ENCODE assay signal across 8 cellular contexts in genomic region chr18:35973650-35974049, GRCh38.
DNase-seq lines count a peak whose midpoint lies in the region; ATAC-seq, FAIRE-seq and TF ChIP-seq lines count a peak whose summit lies in the region.

No MANE protein-coding gene starts in this region.

- H3K79me2 ChIP-seq in GM12878 (ENCODE audit: control insufficient read depth, insufficient read depth, low read length): peaks cover 23% of the 10 kb centered on the region

- no peak for ATAC-seq in GM12878
- ATAC-seq in HG03460 (IDR thresholded peaks at IDR 0.05; ENCODE audit: unreplicated experiment): no peak
- no peak for ATAC-seq in HG02973 (IDR thresholded peaks at IDR 0.05; ENCODE audit: unreplicated experiment)

- H3K4me2 ChIP-seq in GM12878 (ENCODE audit: control insufficient read depth, insufficient read depth): peak overlapping the region; percentile 64

- H3K36me3 ChIP-seq in HUES6 (ENCODE audit: control insufficient read depth, insufficient read depth, low read length): peaks cover 49% of the 10 kb centered on the region
- H3K36me3 ChIP-seq in GM12878 (ENCODE audit: control insufficient read depth in 2 of 2, insufficient read depth in 2 of 2, low read length in 1 of 2): peaks cover 4 to 23% of the 10 kb centered on the region in 2 experiments
- H3K36me3 ChIP-seq in mucosa of stomach (ENCODE audit: control insufficient read depth, insufficient read depth, low read length): peaks cover 5% of the 10 kb centered on the region

- H3K27ac ChIP-seq in AG04450 (ENCODE audit: low read depth, low read length): no peak overlapping the region
- no peak overlapping the region for H3K27ac ChIP-seq in HUES6 (ENCODE audit: low read depth, low read length)
- no peak overlapping the region for H3K27ac ChIP-seq in GM12878 (ENCODE audit: control insufficient read depth, insufficient read depth)

- H3K4me1 ChIP-seq in HUES6 (ENCODE audit: control insufficient read depth, insufficient read depth, low read length) (peaks cover 8% of the 10 kb centered on the region), GM12878 (ENCODE audit: control insufficient read depth, insufficient read depth, low read length) (peaks cover 17% of the 10 kb centered on the region), mucosa of stomach (ENCODE audit: control insufficient read depth, insufficient read depth, low read length) (peaks cover 21% of the 10 kb centered on the region)

- H4K20me1 ChIP-seq in GM12878 (ENCODE audit: control insufficient read depth, insufficient read depth): no peaks in the 10 kb centered on the region

- in situ Hi-C loops in GM12878 (cut with MboI): loop anchor here (10.0 kb wide), 1 partner anchor 389 kb away; the partner anchor contains the start of gene GALNT1

- 98% methylated on average over 12 of the region's 12 CpGs for WGBS in GM12878 (ENCODE audit: insufficient coverage, insufficient replicate concordance, low lambda C conversion rate, missing lambda C conversion rate)

- H3K27me3 ChIP-seq in AG04450 (ENCODE audit: control insufficient read depth, insufficient read depth, low read length) (no peaks in the 10 kb centered on the region), HUES6 (ENCODE audit: control insufficient read depth, insufficient read depth, low read length) (no peaks in the 10 kb centered on the region), GM12878 (replicated peaks in 1 of 2; ENCODE audit: control insufficient read depth in 2 of 2, insufficient read depth in 2 of 2, low read length in 1 of 2) (no peaks in the 10 kb centered on the region), mucosa of stomach (ENCODE audit: control insufficient read depth, insufficient read depth, low read length) (no peaks in the 10 kb centered on the region)

- no peak for TF ChIP-seq RAD21 in GM12878 (IDR thresholded peaks at IDR 0.05; ENCODE audit: insufficient read depth, low read depth, low read length)

- no peaks in the 10 kb centered on the region; the same call in 1 of the 2 replicates for H3K9me3 ChIP-seq in AG04450 (ENCODE audit: control insufficient read depth, insufficient read depth, low read length)
- H3K9me3 ChIP-seq in HUES6 (ENCODE audit: control insufficient read depth, insufficient read depth, low read depth, low read length): 0 out of 2 replicates have a peak, but pooled peaks cover 2% of the 10 kb centered on the region
- no peaks in the 10 kb centered on the region for H3K9me3 ChIP-seq in GM12878 (replicated peaks; ENCODE audit: control insufficient read depth, insufficient read depth, low read length)
- H3K9me3 ChIP-seq in mucosa of stomach (ENCODE audit: control insufficient read depth, low read length): no peaks in the 10 kb centered on the region

- POLR2A ChIA-PET in AG04450 (lab: Yijun Ruan, JAX) (no interaction called here), GM12878 (lab: Charles Lee) (no interaction called here)

- H3K9ac ChIP-seq in HUES6 (ENCODE audit: low read length) (peak overlapping the region; percentile 34), GM12878 (ENCODE audit: control insufficient read depth, insufficient read depth, low read length) (peak overlapping the region; percentile 83; the same call in 1 of the 2 replicates), mucosa of stomach (ENCODE audit: low read length) (no peak overlapping the region)

- intact Hi-C loops in GM12878 (cut with micrococcal nuclease; ENCODE audit: unreplicated experiment): loop anchor here (5.0 kb wide), 3 partner anchors 94 to 476 kb away; partner anchors contain the start of genes INO80C and RPRD1A

- RAD21 ChIA-PET in GM12878 (lab: Charles Lee; ENCODE audit: unreplicated experiment): interaction anchor here (2.4 kb wide), 1 partner anchor 217 kb away, joined by 7 read pairs; no protein-coding TSS in a partner anchor

- TF ChIP-seq POLR2A in GM12878 (IDR thresholded peaks at IDR 0.05; ENCODE audit: low read depth, low read length): no peak

- TF ChIP-seq EP300 in GM12878 (IDR thresholded peaks at IDR 0.05; ENCODE audit: borderline replicate concordance in 1 of 2, control insufficient read depth in 1 of 2, low read depth in 2 of 2, low read length in 2 of 2): no peak

- CTCF ChIA-PET in AG04450 (lab: Charles Lee) (interaction anchor here (1.0 kb wide), 1 partner anchor 311 kb away, joined by 3 read pairs; no protein-coding TSS in a partner anchor), GM12878 (lab: Yijun Ruan, JAX) (interaction anchor here (0.9 to 1.9 kb wide), 6 partner anchors 15 to 217 kb away, joined by 3 to 7 read pairs (median 4); no protein-coding TSS in a partner anchor)

- SMC1A ChIA-PET in GM12878 (lab: Charles Lee; ENCODE audit: uncharacterized antibody, unreplicated experiment): interaction anchor here (1.4 to 1.5 kb wide), 3 partner anchors 21 to 93 kb away, joined by 3 to 5 read pairs (median 5); no protein-coding TSS in a partner anchor

- no peak for TF ChIP-seq CTCF in AG04450 (IDR thresholded peaks at IDR 0.05; ENCODE audit: low read depth, low read length)
- TF ChIP-seq CTCF in GM12878 (IDR thresholded peaks at IDR 0.05 in 2 of 3, conservative IDR thresholded peaks at IDR 0.05 in 1 of 3; ENCODE audit: control insufficient read depth in 2 of 3, extremely low read depth in 1 of 3, insufficient read depth in 1 of 3, low read depth in 3 of 3, low read length in 3 of 3): no peak

- DNase-seq in AG04450 (ENCODE audit: low read depth, low spot score): no peak
- no peak for DNase-seq in GM12878 (ENCODE audit: low read depth, low spot score)
- no peak for DNase-seq in medulla oblongata (ENCODE audit: extremely low spot score)
- DNase-seq in GOT3 (lab: John Stamatoyannopoulos, UW): no peak

- H3K4me3 ChIP-seq in AG04450 (ENCODE audit: low read depth, low read length) (peak overlapping the region; percentile 97), HUES6 (ENCODE audit: low read depth, low read length) (peak overlapping the region; percentile 96), GM12878 (peak overlapping the region; percentile 94), mucosa of stomach (ENCODE audit: low read length) (peak overlapping the region; percentile 62)

- BruUV-seq in GM12878 (replicated peaks; lab: Mats Ljungman, UMichigan): no TSS peak

- H2AFZ ChIP-seq in GM12878 (ENCODE audit: control insufficient read depth, low read depth, low read length): no peak overlapping the region

- no peak for FAIRE-seq in GM12878 (lab: Jason Lieb, UNC)

TF ChIP-seq in GM12878, 131 proteins besides CTCF, POLR2A, EP300 and RAD21:
- no peak for TF ChIP-seq CEBPB (IDR thresholded peaks at IDR 0.05; ENCODE audit: borderline replicate concordance in 1 of 2, low read depth in 2 of 2, low read length in 2 of 2)
- TF ChIP-seq MXI1 (IDR thresholded peaks at IDR 0.05; ENCODE audit: low read depth, low read length): no peak
